21 cellular contexts compared by ENCODE assay signal in genomic region chr6:125547320-125547843, GRCh38.
"Had no signal": no experiment of that assay in that cellular context is flagged by ENCODE, and none has a peak within 500 bp of the region (broad histone marks: within the 10 kb centered on the region; RNA-seq: fewer than 3 reads in every experiment).

No MANE protein-coding gene starts in this region.

- DNase-seq: activated B cell treated with CpG ODN at 0.5 μM for 24 hours; activated CD4-positive, alpha-beta T cell treated with anti-CD3 and anti-CD28 coated beads for 1 hour; activated CD4-positive, alpha-beta T cell treated with anti-CD3 and anti-CD28 coated beads, Interleukin-2, amount 10 ng/mL, durations not matched to agents 24 days and 14 days; activated CD4-positive, alpha-beta T cell treated with anti-CD3 and anti-CD28 coated beads, Interleukin-2, amount 50 U/mL, for 48 hours; activated CD8-positive, alpha-beta memory T cell treated with anti-CD3 and anti-CD28 coated beads, Interleukin-2, amount 10 ng/mL, durations not matched to agents 7 days and 5 days; activated effector memory CD4-positive, alpha-beta T cell treated with Interleukin-2 at 50 U/mL for 16 hours; activated naive CD4-positive, alpha-beta T cell; activated T-cell treated with anti-CD3 and anti-CD28 coated beads, Interleukin-2, amount 50 U/mL, for 24 hours; amniotic stem cell; NCI-H1105; NCI-H1436; NCI-H1694 treated with DMSO at 0.1 percent for 48 hours; SIG-M5; T-cell; T-helper 2 cell; T1000 had no signal

- H3K27ac ChIP-seq: KMS-11 had no signal

- H3K27me3 ChIP-seq: MG63 had no signal

- H3K9me3 ChIP-seq: MG63 had no signal

- ATAC-seq: activated CD8-positive, alpha-beta memory T cell treated with anti-CD3 and anti-CD28 coated beads, Interleukin-2, amount 10 ng/mL, durations not matched to agents 7 days and 5 days; PC-3; T-cell had no signal

- H3K4me2 ChIP-seq: KMS-11 had no signal

- H3K36me3 ChIP-seq: MG63 had no signal

- H3K4me3 ChIP-seq: MG63 had no signal

- FAIRE-seq: astrocyte, TTC549 had no signal
